In the genomic region with DNA sequence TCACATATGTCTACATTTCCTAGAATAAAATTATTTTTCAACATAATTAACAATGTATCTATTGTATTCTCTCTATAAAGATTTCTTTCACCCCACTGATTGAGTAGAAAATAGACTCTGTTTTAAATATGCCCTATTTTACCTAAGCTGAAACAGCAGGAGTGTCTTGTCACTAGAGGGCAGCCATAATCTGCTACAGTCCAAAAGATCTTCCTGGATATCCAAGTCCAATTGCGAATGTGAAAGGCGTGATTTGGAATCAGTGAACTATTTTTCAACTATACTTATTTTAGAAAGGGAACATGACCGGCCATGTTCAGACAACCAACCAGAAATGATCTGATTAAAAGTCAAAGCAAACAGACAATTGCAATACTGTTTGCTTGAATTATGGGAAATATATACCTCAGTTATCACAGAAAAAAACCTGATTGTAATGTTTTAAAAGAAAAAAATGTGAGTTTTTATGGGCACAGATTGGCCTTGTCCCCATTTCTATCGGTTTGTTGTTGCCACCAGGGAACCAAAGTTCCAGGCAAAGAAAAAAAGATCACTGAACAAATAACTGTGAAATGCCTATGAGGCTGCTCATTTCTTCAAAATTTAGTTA, we compare ENCODE assay signal across 8 cellular contexts.
A peak's percentile ranks its signal among the peaks of the same experiment; 100 is the strongest.
DNase-seq lines count a peak whose midpoint lies in the region; ATAC-seq and TF ChIP-seq lines count a peak whose summit lies in the region.

No MANE protein-coding gene starts in this region.

- H3K9ac ChIP-seq in trophoblast cell (ENCODE audit: low read length), result no peak overlapping the region

- H3K9me3 Mint-ChIP-seq in activated T-helper 17 cell treated with anti-CD3 and anti-CD28 coated beads, Interleukin-2, amount 50 U/mL, for 72 hours, result peaks cover 9% of the 10 kb centered on the region

- H3K9me3 ChIP-seq in trophoblast cell (ENCODE audit: insufficient read depth, low read depth, low read length), result no peaks in the 10 kb centered on the region

- H4K12ac ChIP-seq in trophoblast cell (ENCODE audit: low read depth, low read length), result no peak overlapping the region

- H3K4me3 ChIP-seq in epithelial cell of proximal tubule (ENCODE audit: low read depth, low read length) (no peak overlapping the region), trophoblast cell (ENCODE audit: low read depth, low read length) (no peak overlapping the region)

- H3K4me1 Mint-ChIP-seq in activated T-helper 17 cell treated with anti-CD3 and anti-CD28 coated beads, Interleukin-2, amount 50 U/mL, for 72 hours, result no peaks in the 10 kb centered on the region

- no peak overlapping the region for H3K18ac ChIP-seq in trophoblast cell (ENCODE audit: low read length)

- H2BK5ac ChIP-seq in trophoblast cell (ENCODE audit: low read depth, low read length, poor library complexity), result no peak overlapping the region

- TF ChIP-seq CTCF in epithelial cell of proximal tubule (conservative IDR thresholded peaks at IDR 0.05; ENCODE audit: low read depth, low read length), result peak; percentile 88

- H3K79me2 ChIP-seq in trophoblast cell (ENCODE audit: control insufficient read depth, insufficient read depth, low read length, poor library complexity), result no peaks in the 10 kb centered on the region

- no peaks in the 10 kb centered on the region for H3K27me3 ChIP-seq in trophoblast cell (ENCODE audit: insufficient read depth, low read length)

- DNase-seq in SIG-M5 treated with dmso at 0.1 percent for 504 hours (lab: John Stamatoyannopoulos, UW; ENCODE audit: unreplicated experiment) (peak; percentile 42), SIG-M5 (lab: John Stamatoyannopoulos, UW) (no peak), NCI-H774 (lab: John Stamatoyannopoulos, UW) (peak; percentile 1), epithelial cell of proximal tubule (ENCODE audit: low read depth) (peak; percentile 29), trophoblast cell (peak; percentile 9 to 71), germinal center (ENCODE audit: low spot score) (no peak)

- no peak overlapping the region for H3K23ac ChIP-seq in trophoblast cell (ENCODE audit: low read length)

- no CpG with 5 or more reads among the region's 4 CpGs for WGBS in trophoblast cell (ENCODE audit: extremely low coverage, insufficient coverage, insufficient read length)

- H2BK12ac ChIP-seq in trophoblast cell (ENCODE audit: low read length), result no peak overlapping the region

- no peak overlapping the region for H3K27ac ChIP-seq in trophoblast cell (ENCODE audit: low read depth, low read length)

- H3K79me1 ChIP-seq in trophoblast cell (ENCODE audit: low read length), result no peaks in the 10 kb centered on the region

- H2AFZ ChIP-seq in trophoblast cell (ENCODE audit: insufficient read depth, low read length, poor library complexity), result no peak overlapping the region

- H3K14ac ChIP-seq in trophoblast cell (ENCODE audit: low read length), result no peak overlapping the region

- no peak for ATAC-seq in GM18858 (IDR thresholded peaks at IDR 0.05; ENCODE audit: unreplicated experiment)
- ATAC-seq in activated T-helper 17 cell treated with anti-CD3 and anti-CD28 coated beads, Interleukin-2, amount 50 U/mL, for 72 hours (replicated peaks), result no peak

- no peak overlapping the region for H2BK120ac ChIP-seq in trophoblast cell (ENCODE audit: insufficient read depth, low read length, poor library complexity)

- H3K36me3 Mint-ChIP-seq in activated T-helper 17 cell treated with anti-CD3 and anti-CD28 coated beads, Interleukin-2, amount 50 U/mL, for 72 hours (ENCODE audit: low read depth), result no peaks in the 10 kb centered on the region

- no peak overlapping the region for H3K4ac ChIP-seq in trophoblast cell (ENCODE audit: low read depth, low read length)

- no peak overlapping the region for H4K8ac ChIP-seq in trophoblast cell (ENCODE audit: low read depth, low read length)

- no peaks in the 10 kb centered on the region for H3K36me3 ChIP-seq in trophoblast cell (ENCODE audit: control insufficient read depth in 1 of 2, insufficient read depth in 2 of 2, low read length in 2 of 2)

- no peak overlapping the region for H3K4me2 ChIP-seq in trophoblast cell (ENCODE audit: low read length)

- H3K4me1 ChIP-seq in trophoblast cell (ENCODE audit: control insufficient read depth in 1 of 2, insufficient read depth in 2 of 2, low read length in 2 of 2), result no peaks in the 10 kb centered on the region

- H3K27me3 Mint-ChIP-seq in activated T-helper 17 cell treated with anti-CD3 and anti-CD28 coated beads, Interleukin-2, amount 50 U/mL, for 72 hours, result no peaks in the 10 kb centered on the region

- H3K27ac Mint-ChIP-seq in activated T-helper 17 cell treated with anti-CD3 and anti-CD28 coated beads, Interleukin-2, amount 50 U/mL, for 72 hours, result no peak overlapping the region

- no peak overlapping the region for H4K91ac ChIP-seq in trophoblast cell (ENCODE audit: low read depth, low read length)

- H2AK5ac ChIP-seq in trophoblast cell (ENCODE audit: low read length), result no peak overlapping the region

- no peak overlapping the region for H3K4me3 Mint-ChIP-seq in activated T-helper 17 cell treated with anti-CD3 and anti-CD28 coated beads, Interleukin-2, amount 50 U/mL, for 72 hours

Comparison
In these comparisons a context has a peak if more than half of its experiments do, and no peak if none do; other contexts are left out.
1. DNase-seq: peak in SIG-M5 treated with dmso at 0.1 percent for 504 hours (single experiment), NCI-H774 (single experiment), epithelial cell of proximal tubule (single experiment) and trophoblast cell (2 of 2); none in SIG-M5 (single experiment) and germinal center (single experiment).